10 cellular contexts compared by ENCODE assay signal in genomic region chr1:193190096-193190744, GRCh38. TPM values are rescaled to one million over a fixed set of nuclear protein-coding genes. Genes with fewer than 3 reads are reported as not detected.
A peak's percentile ranks its signal among the peaks of the same experiment; 100 is the strongest.
DNase-seq lines count a peak whose midpoint lies in the region; ATAC-seq and TF ChIP-seq lines count a peak whose summit lies in the region.
"Had no signal": no experiment of that assay in that cellular context is flagged by ENCODE, and none has a peak within 500 bp of the region (broad histone marks: within the 10 kb centered on the region; RNA-seq: fewer than 3 reads in every experiment).

No MANE protein-coding gene starts in this region.

- CTCF ChIA-PET in WTC11 (lab: Charles Lee): interaction anchor here (0.7 to 1.2 kb wide), 4 partner anchors 9 to 148 kb away, joined by 3 to 5 read pairs (median 4); no protein-coding TSS in a partner anchor
- CTCF ChIA-PET in activated CD4-positive, alpha-beta T cell treated with anti-CD3 and anti-CD28 coated beads for 36 hours (lab: Charles Lee): interaction anchor here (0.6 to 1.2 kb wide), 5 partner anchors 9 to 958 kb away, joined by 3 to 7 read pairs (median 3); no protein-coding TSS in a partner anchor
- CTCF ChIA-PET in activated CD8-positive, alpha-beta T cell treated with anti-CD3 and anti-CD28 coated beads, Interleukin-2, amount 10 ng/mL, durations not matched to agents 7 days and 5 days (lab: Charles Lee): interaction anchor here (0.9 kb wide), 1 partner anchor 47 kb away, joined by 4 read pairs; no protein-coding TSS in a partner anchor

- peaks cover 24% of the 10 kb centered on the region for H3K9me3 Mint-ChIP-seq in WTC11
- H3K9me3 Mint-ChIP-seq in activated CD4-positive, alpha-beta T cell treated with anti-CD3 and anti-CD28 coated beads for 36 hours (ENCODE audit: low read depth): peaks cover 1% of the 10 kb centered on the region
- peaks cover 9% of the 10 kb centered on the region for H3K9me3 Mint-ChIP-seq in activated CD8-positive, alpha-beta T cell treated with anti-CD3 and anti-CD28 coated beads, Interleukin-2, amount 10 ng/mL, durations not matched to agents 7 days and 5 days (ENCODE audit: insufficient read depth)

- intact Hi-C loops in activated CD4-positive, alpha-beta T cell treated with anti-CD3 and anti-CD28 coated beads for 36 hours (cut with DNase I, micrococcal nuclease): no loop called here

- peak overlapping the region; percentile 46 for H3K27ac Mint-ChIP-seq in WTC11
- H3K27ac Mint-ChIP-seq in activated CD4-positive, alpha-beta T cell treated with anti-CD3 and anti-CD28 coated beads for 36 hours: no peak overlapping the region
- H3K27ac Mint-ChIP-seq in activated CD8-positive, alpha-beta T cell treated with anti-CD3 and anti-CD28 coated beads, Interleukin-2, amount 10 ng/mL, durations not matched to agents 7 days and 5 days: no peak overlapping the region

- H3K4me1 Mint-ChIP-seq in WTC11: peaks cover 14% of the 10 kb centered on the region
- H3K4me1 Mint-ChIP-seq in activated CD4-positive, alpha-beta T cell treated with anti-CD3 and anti-CD28 coated beads for 36 hours: peaks cover 43% of the 10 kb centered on the region
- peaks cover 23% of the 10 kb centered on the region for H3K4me1 Mint-ChIP-seq in activated CD8-positive, alpha-beta T cell treated with anti-CD3 and anti-CD28 coated beads, Interleukin-2, amount 10 ng/mL, durations not matched to agents 7 days and 5 days (ENCODE audit: low read depth)

- in situ Hi-C loops in ACHN (cut with HindIII; ENCODE audit: low pct_ligation_motif_present, low pct_unique_long_range_greater_than_20kb, low sequenced_read_pairs): no loop called here

- H3K27ac ChIP-seq in hepatocyte: peak overlapping the region; percentile 3

- H3K79me2 ChIP-seq in hepatocyte: peaks cover 65% of the 10 kb centered on the region

- H3K36me3 Mint-ChIP-seq in WTC11: peaks cover 27% of the 10 kb centered on the region
- H3K36me3 Mint-ChIP-seq in activated CD4-positive, alpha-beta T cell treated with anti-CD3 and anti-CD28 coated beads for 36 hours (ENCODE audit: low read depth): peaks cover 25% of the 10 kb centered on the region
- peaks cover 40% of the 10 kb centered on the region for H3K36me3 Mint-ChIP-seq in activated CD8-positive, alpha-beta T cell treated with anti-CD3 and anti-CD28 coated beads, Interleukin-2, amount 10 ng/mL, durations not matched to agents 7 days and 5 days (ENCODE audit: low read depth)

- H3K27me3 Mint-ChIP-seq in WTC11 (ENCODE audit: low read depth): no peaks in the 10 kb centered on the region
- H3K27me3 Mint-ChIP-seq in activated CD4-positive, alpha-beta T cell treated with anti-CD3 and anti-CD28 coated beads for 36 hours: no peaks in the 10 kb centered on the region
- H3K27me3 Mint-ChIP-seq in activated CD8-positive, alpha-beta T cell treated with anti-CD3 and anti-CD28 coated beads, Interleukin-2, amount 10 ng/mL, durations not matched to agents 7 days and 5 days (ENCODE audit: low read depth): no peaks in the 10 kb centered on the region

- H4K20me1 ChIP-seq in hepatocyte (ENCODE audit: insufficient read depth, poor library complexity, severe bottlenecking): no peaks in the 10 kb centered on the region

- no peak overlapping the region for H2AFZ ChIP-seq in hepatocyte

- DNase-seq in ACHN (peak; percentile 11), GM20000 (ENCODE audit: low spot score) (peak; percentile 4), WTC11 (ENCODE audit: low spot score) (no peak), hepatocyte (ENCODE audit: low spot score) (peak; percentile 19)
- DNase-seq in activated CD4-positive, alpha-beta T cell treated with anti-CD3 and anti-CD28 coated beads for 36 hours: no peak
- no peak for DNase-seq in activated CD8-positive, alpha-beta T cell treated with anti-CD3 and anti-CD28 coated beads, Interleukin-2, amount 10 ng/mL, durations not matched to agents 7 days and 5 days
- DNase-seq: activated T-cell treated with anti-CD3 and anti-CD28 coated beads, Interleukin-2, amount 50 U/mL, for 48 hours had no signal

- no peaks in the 10 kb centered on the region for H3K9me3 ChIP-seq in hepatocyte (ENCODE audit: low read depth)

- H3K9me2 ChIP-seq in hepatocyte (replicated peaks; ENCODE audit: insufficient read depth): no peaks in the 10 kb centered on the region

- no peak overlapping the region for H3K4me2 ChIP-seq in hepatocyte

- ATAC-seq in WTC11: no peak
- ATAC-seq in HG03439 (IDR thresholded peaks at IDR 0.05; ENCODE audit: unreplicated experiment): no peak
- no peak for ATAC-seq in activated CD4-positive, alpha-beta T cell treated with anti-CD3 and anti-CD28 coated beads for 36 hours
- ATAC-seq in activated CD8-positive, alpha-beta T cell treated with anti-CD3 and anti-CD28 coated beads, Interleukin-2, amount 10 ng/mL, durations not matched to agents 7 days and 5 days: no peak
- no peak for ATAC-seq in HG03571 (IDR thresholded peaks at IDR 0.05; ENCODE audit: unreplicated experiment)

- H3K27me3 ChIP-seq in hepatocyte: no peaks in the 10 kb centered on the region

- no peak overlapping the region for H3K4me3 ChIP-seq in hepatocyte

- H3K36me3 ChIP-seq in hepatocyte (replicated peaks; ENCODE audit: insufficient read depth, low read depth): no peaks in the 10 kb centered on the region

- TF ChIP-seq CTCF in GM20000 (IDR thresholded peaks at IDR 0.05; ENCODE audit: extremely low read depth, missing control alignments) (no peak), WTC11 (IDR thresholded peaks at IDR 0.05) (no peak), hepatocyte (IDR thresholded peaks at IDR 0.05; ENCODE audit: poor library complexity) (peak; percentile 57)

- peaks cover 38% of the 10 kb centered on the region for H3K4me1 ChIP-seq in hepatocyte (ENCODE audit: insufficient read depth)

- POLR2A ChIA-PET in WTC11 (lab: Charles Lee): no interaction called here
- POLR2A ChIA-PET in activated CD4-positive, alpha-beta T cell treated with anti-CD3 and anti-CD28 coated beads for 36 hours (lab: Charles Lee): no interaction called here
- POLR2A ChIA-PET in activated CD8-positive, alpha-beta T cell treated with anti-CD3 and anti-CD28 coated beads, Interleukin-2, amount 10 ng/mL, durations not matched to agents 7 days and 5 days (lab: Charles Lee): no interaction called here

- H3K4me3 Mint-ChIP-seq in WTC11: no peak overlapping the region
- no peak overlapping the region for H3K4me3 Mint-ChIP-seq in activated CD4-positive, alpha-beta T cell treated with anti-CD3 and anti-CD28 coated beads for 36 hours
- no peak overlapping the region for H3K4me3 Mint-ChIP-seq in activated CD8-positive, alpha-beta T cell treated with anti-CD3 and anti-CD28 coated beads, Interleukin-2, amount 10 ng/mL, durations not matched to agents 7 days and 5 days

TF ChIP-seq in WTC11, 78 proteins besides CTCF, POLR2A, EP300 and RAD21 (continues in another document):
- no peak for TF ChIP-seq FOXK1 (CRISPR knock-in tag; IDR thresholded peaks at IDR 0.05)
- no peak for TF ChIP-seq OVOL2 (CRISPR knock-in tag; IDR thresholded peaks at IDR 0.05; ENCODE audit: borderline replicate concordance)
- no peak for TF ChIP-seq NFYB (CRISPR knock-in tag; conservative IDR thresholded peaks at IDR 0.05; ENCODE audit: low read depth)
- TF ChIP-seq TP53 (CRISPR knock-in tag; IDR thresholded peaks at IDR 0.05): no peak
- TF ChIP-seq, protein P1, sequence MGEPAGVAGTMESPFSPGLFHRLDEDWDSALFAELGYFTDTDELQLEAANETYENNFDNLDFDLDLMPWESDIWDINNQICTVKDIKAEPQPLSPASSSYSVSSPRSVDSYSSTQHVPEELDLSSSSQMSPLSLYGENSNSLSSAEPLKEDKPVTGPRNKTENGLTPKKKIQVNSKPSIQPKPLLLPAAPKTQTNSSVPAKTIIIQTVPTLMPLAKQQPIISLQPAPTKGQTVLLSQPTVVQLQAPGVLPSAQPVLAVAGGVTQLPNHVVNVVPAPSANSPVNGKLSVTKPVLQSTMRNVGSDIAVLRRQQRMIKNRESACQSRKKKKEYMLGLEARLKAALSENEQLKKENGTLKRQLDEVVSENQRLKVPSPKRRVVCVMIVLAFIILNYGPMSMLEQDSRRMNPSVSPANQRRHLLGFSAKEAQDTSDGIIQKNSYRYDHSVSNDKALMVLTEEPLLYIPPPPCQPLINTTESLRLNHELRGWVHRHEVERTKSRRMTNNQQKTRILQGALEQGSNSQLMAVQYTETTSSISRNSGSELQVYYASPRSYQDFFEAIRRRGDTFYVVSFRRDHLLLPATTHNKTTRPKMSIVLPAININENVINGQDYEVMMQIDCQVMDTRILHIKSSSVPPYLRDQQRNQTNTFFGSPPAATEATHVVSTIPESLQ (CRISPR knock-in tag; IDR thresholded peaks at IDR 0.05): no peak
- no peak for TF ChIP-seq ELF4 (CRISPR knock-in tag; IDR thresholded peaks at IDR 0.05; ENCODE audit: low read depth)
- TF ChIP-seq NFE2L1 (CRISPR knock-in tag; IDR thresholded peaks at IDR 0.05): no peak
- no peak for TF ChIP-seq E2F4 (CRISPR knock-in tag; IDR thresholded peaks at IDR 0.05; ENCODE audit: borderline replicate concordance, low read depth)

RNA-seq across cellular contexts. Expression of gene B3GALT2, which starts 3.8 kb away (rescaled TPM):
- total RNA-seq in WTC11 (2021) (0.05 TPM in 1 of 3 replicates, not detected in the others), hepatocyte (7.9 and 9.7 TPM in 2 replicates)
- 1.4 and 1.8 TPM in 2 replicates for polyA plus RNA-seq in hepatocyte
- not detected for total RNA-seq in activated CD4-positive, alpha-beta T cell treated with anti-CD3 and anti-CD28 coated beads for 36 hours
- total RNA-seq in activated CD8-positive, alpha-beta T cell treated with anti-CD3 and anti-CD28 coated beads, Interleukin-2, amount 10 ng/mL, durations not matched to agents 7 days and 5 days: under 1 TPM; 0.63 to 0.94 TPM
- total RNA-seq: Daoy had no signal

Comparison
In these comparisons a context has a peak if more than half of its experiments do, and no peak if none do; other contexts are left out.
1. DNase-seq: peak in ACHN (single experiment), GM20000 (single experiment) and hepatocyte (single experiment); none in WTC11 (single experiment), activated CD4-positive, alpha-beta T cell treated with anti-CD3 and anti-CD28 coated beads for 36 hours (single experiment) and activated CD8-positive, alpha-beta T cell treated with anti-CD3 and anti-CD28 coated beads, Interleukin-2, amount 10 ng/mL, durations not matched to agents 7 days and 5 days (single experiment).